ENCODE assay signal across 30 cellular contexts in the genomic region with DNA sequence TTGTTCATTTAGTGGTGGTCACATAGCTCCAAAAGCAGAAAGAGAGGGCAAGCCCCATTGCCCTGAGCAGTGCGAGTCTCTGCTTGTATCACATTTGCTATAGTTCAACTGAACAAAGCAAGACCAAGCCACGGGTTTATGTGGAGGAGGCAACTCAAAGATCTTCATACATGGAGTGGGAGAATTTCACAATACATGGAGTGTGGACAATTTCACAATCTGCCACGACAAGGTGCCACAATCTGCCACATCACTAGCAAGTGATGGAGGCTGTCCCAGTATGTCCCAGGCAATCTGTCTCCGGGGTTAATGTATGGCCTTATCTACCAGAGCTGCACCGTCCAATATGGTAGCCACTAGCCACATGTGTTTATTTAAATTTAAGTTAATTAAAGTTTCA.
"Had no signal": no experiment of that assay in that cellular context is flagged by ENCODE, and none has a peak within 500 bp of the region (broad histone marks: within the 10 kb centered on the region; RNA-seq: fewer than 3 reads in every experiment).

No MANE protein-coding gene starts in this region.

- H3K27ac ChIP-seq: ascending aorta, breast epithelium, cardiac muscle cell, colonic mucosa, VCaP had no signal

- H3K4me3 ChIP-seq: ascending aorta, breast epithelium, cardiac muscle cell, colonic mucosa had no signal

- FAIRE-seq: frontal cortex, TTC549 had no signal

- ATAC-seq: activated naive CD4-positive, alpha-beta T cell treated with anti-CD3 and anti-CD28 coated beads, Interleukin-2, amount 50 U/mL, for 72 hours; activated T-cell treated with anti-CD3 and anti-CD28 coated beads, Interleukin-2, amount 50 U/mL, for 72 hours; esophagus mucosa; WTC11 had no signal

- DNase-seq: activated CD4-positive, alpha-beta memory T cell treated with anti-CD3 and anti-CD28 coated beads, Interleukin-2, amount 10 ng/mL, durations not matched to agents 7 days and 5 days; activated CD4-positive, alpha-beta T cell treated with anti-CD3 and anti-CD28 coated beads for 1 hour; activated CD4-positive, alpha-beta T cell treated with anti-CD3 and anti-CD28 coated beads for 4 hours; activated CD4-positive, alpha-beta T cell treated with anti-CD3 and anti-CD28 coated beads, Interleukin-2, amount 10 ng/mL, durations not matched to agents 7 days and 5 days; activated CD4-positive, alpha-beta T cell treated with anti-CD3 and anti-CD28 coated beads, Interleukin-2, amount 50 U/mL, for 4 hours; activated CD8-positive, alpha-beta memory T cell treated with anti-CD3 and anti-CD28 coated beads, Interleukin-2, amount 50 U/mL, for 48 hours; activated gamma-delta T cell; activated naive CD4-positive, alpha-beta T cell; activated naive CD4-positive, alpha-beta T cell treated with anti-CD3 and anti-CD28 coated beads, Interleukin-2, amount 10 ng/mL, durations not matched to agents 7 days and 5 days; activated naive CD8-positive, alpha-beta T cell treated with anti-CD3 and anti-CD28 coated beads, Interleukin-2, amount 10 ng/mL, durations not matched to agents 7 days and 5 days; activated T-cell treated with anti-CD3 and anti-CD28 coated beads for 4 hours; activated T-cell treated with anti-CD3 and anti-CD28 coated beads, Interleukin-2, amount 50 U/mL, for 24 hours; activated T-cell treated with anti-CD3 and anti-CD28 coated beads, Interleukin-2, amount 50 U/mL, for 72 hours; central memory CD4-positive, alpha-beta T cell; cerebellar nuclear complex; colonic mucosa; effector memory CD4-positive, alpha-beta T cell; endodermal cell; foreskin fibroblast; head of caudate nucleus; T-helper 2 cell had no signal

- H3K9me3 ChIP-seq: colonic mucosa had no signal

- H3K36me3 ChIP-seq: ascending aorta, breast epithelium, cardiac muscle cell, colonic mucosa had no signal

- H3K27me3 ChIP-seq: ascending aorta, breast epithelium, cardiac muscle cell, colonic mucosa had no signal

- H3K4me1 ChIP-seq: ascending aorta, breast epithelium, colonic mucosa had no signal
